In the genomic region with DNA sequence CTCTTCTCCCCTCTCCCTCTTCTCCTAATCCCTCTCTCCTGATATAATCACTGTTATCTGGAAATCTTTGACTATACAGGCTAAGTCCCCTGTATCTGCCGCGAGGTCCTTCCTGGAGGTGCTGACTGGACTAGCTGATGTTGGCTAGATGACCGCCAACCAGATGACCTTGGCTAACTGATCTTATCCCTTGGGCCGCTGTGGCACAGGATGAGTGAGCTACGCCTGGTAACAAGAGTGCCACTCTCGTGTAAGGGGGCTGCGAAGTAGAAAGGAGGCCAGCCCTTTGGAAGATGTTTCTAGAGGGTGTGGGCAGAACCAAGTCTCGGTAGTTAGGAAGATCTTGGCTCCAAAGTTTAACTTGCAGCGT, we compare ENCODE assay signal across 8 cellular contexts. TPM values are rescaled to one million over a fixed set of nuclear protein-coding genes. Genes with fewer than 3 reads are reported as not detected.
DNase-seq lines count a peak whose midpoint lies in the region; ATAC-seq and TF ChIP-seq lines count a peak whose summit lies in the region.

No MANE protein-coding gene starts in this region.

- 1 to 15% (median 6%) methylated on average over 3 to 9 of the region's 9 CpGs for WGBS in adrenal gland, 4 donors
- WGBS in thyroid gland, 2 donors = 11 to 17% methylated on average over 8 to 9 of the region's 9 CpGs

- TF ChIP-seq CTCF in adrenal gland (IDR thresholded peaks at IDR 0.05) (no peak), thyroid gland (IDR thresholded peaks at IDR 0.05) (no peak)

- peaks cover 3% of the 10 kb centered on the region; the same call in 1 of the 2 replicates for H3K36me3 ChIP-seq in ES-I3 (ENCODE audit: insufficient read depth, low read length)
- no peaks in the 10 kb centered on the region for H3K36me3 ChIP-seq in adrenal gland (replicated peaks in 1 of 2)
- no peaks in the 10 kb centered on the region for H3K36me3 ChIP-seq in thyroid gland

- DNase-seq in HT-29 (ENCODE audit: low spot score) (peak; percentile 63), adrenal gland (peak in 5 of 7 donors; percentile 76 to 87 (median 83)), left lobe of liver (ENCODE audit: low spot score) (no peak), thyroid gland (no peak), NCI-H1930 (lab: John Stamatoyannopoulos, UW) (no peak), pons (ENCODE audit: low spot score) (no peak)

- ATAC-seq in GM21515 (IDR thresholded peaks at IDR 0.05; ENCODE audit: unreplicated experiment) (peak; percentile 28), left lobe of liver (peak; percentile 63)

- H3K4me1 ChIP-seq in ES-I3 (ENCODE audit: insufficient read depth, low read length) (no peaks in the 10 kb centered on the region; the same call in 1 of the 2 replicates), adrenal gland (replicated peaks in 1 of 2) (peaks cover 0 to 27% of the 10 kb centered on the region in 2 donors), thyroid gland (peaks cover 6 to 17% of the 10 kb centered on the region in 2 donors)

- H3K4me3 ChIP-seq in adrenal gland (peak overlapping the region in 2 of 4 donors; percentile 18 to 97), thyroid gland (replicated peaks in 1 of 3) (peak overlapping the region in 2 of 3 donors; percentile 56 to 88)

- peak overlapping the region; percentile 71; the same call in 1 of the 2 replicates for H3K9ac ChIP-seq in ES-I3 (ENCODE audit: low read depth, low read length)

- H3K27me3 ChIP-seq in adrenal gland = no peaks in the 10 kb centered on the region
- no peaks in the 10 kb centered on the region for H3K27me3 ChIP-seq in thyroid gland

- no peaks in the 10 kb centered on the region; the same call in 1 of the 2 replicates for H3K9me3 ChIP-seq in ES-I3 (ENCODE audit: control insufficient read depth, insufficient read depth, low read length)
- H3K9me3 ChIP-seq in adrenal gland (replicated peaks in 1 of 3) = peaks cover 0 to 5% (median 0%) of the 10 kb centered on the region in 3 donors
- no peaks in the 10 kb centered on the region for H3K9me3 ChIP-seq in thyroid gland

- intact Hi-C loops in adrenal gland (cut with DNase I) (no loop called here), thyroid gland (cut with DNase I) (no loop called here)

- TF ChIP-seq POLR2A in adrenal gland (IDR thresholded peaks at IDR 0.05) (no peak), thyroid gland (IDR thresholded peaks at IDR 0.05) (no peak)

- peak overlapping the region in 4 of 5 donors; percentile 18 to 93 (median 68) for H3K27ac ChIP-seq in adrenal gland
- H3K27ac ChIP-seq in thyroid gland = peak overlapping the region in 2 of 3 donors; percentile 46 to 57

RNA-seq across cellular contexts. Expression of a gene that starts 0.3 kb away (rescaled TPM):
- total RNA-seq in HT-29 (2014; rRNA removed; shearing (Covaris generic)) = 26.6 and 30.6 TPM in 2 replicates
- total RNA-seq in adrenal gland = 10 to 100 TPM; 21.0 to 81.4 (median 47.8) TPM
- 100 to 1,000 TPM in 1 of 3 donors, 10 to 100 TPM in 2; 19.1 to 128 (median 25.6) TPM for polyA plus RNA-seq in adrenal gland
- total RNA-seq in left lobe of liver = 28.4 TPM
- 10 to 100 TPM; 47.4 to 79.0 (median 70.9) TPM for total RNA-seq in thyroid gland

Comparison
In these comparisons a context has a peak if more than half of its experiments do, and no peak if none do; other contexts are left out.
1. DNase-seq: peak in HT-29 (single experiment) and adrenal gland (5 of 7); none in left lobe of liver (single experiment), thyroid gland (0 of 2), NCI-H1930 (0 of 2) and pons (single experiment).